In the genomic region with DNA sequence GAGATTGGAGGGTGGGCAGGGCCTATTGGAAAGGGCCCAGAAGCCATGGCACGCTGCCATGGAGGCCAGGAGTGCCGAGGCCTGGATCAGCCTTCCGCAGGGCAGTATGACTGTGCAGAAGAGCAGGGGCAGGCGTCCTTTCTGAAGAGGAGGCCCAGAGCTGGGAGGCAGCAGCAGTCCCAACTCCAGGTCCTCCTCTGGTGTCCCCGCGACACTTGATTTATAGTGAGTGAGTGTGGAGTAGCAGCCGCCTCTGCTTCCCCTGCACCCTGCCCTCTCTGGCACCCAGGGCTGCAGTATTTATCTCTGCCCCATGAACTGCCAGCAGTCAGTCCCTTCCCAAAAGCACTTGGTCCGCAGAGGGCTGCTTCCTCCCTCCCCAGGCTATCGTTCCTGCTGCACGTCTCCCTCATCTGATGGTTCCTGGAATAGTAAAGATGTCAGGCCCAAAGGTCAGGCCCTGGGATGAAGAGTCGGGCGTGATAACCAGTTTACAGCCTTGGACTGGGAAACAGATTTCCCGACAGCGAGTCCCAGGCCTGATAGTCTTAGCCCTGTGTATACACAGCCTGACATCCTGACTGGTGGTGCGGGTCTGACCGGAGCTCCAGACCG, we compare ENCODE assay signal across 1 cellular context.
A peak's percentile ranks its signal among the peaks of the same experiment; 100 is the strongest.
TF ChIP-seq lines count a peak whose summit lies in the region.

No MANE protein-coding gene starts in this region.

TF ChIP-seq in HepG2, 621 proteins besides CTCF, POLR2A, EP300 and RAD21:
- TF ChIP-seq KMT2B (CRISPR knock-in tag; IDR thresholded peaks at IDR 0.05) (no peak), NONO (IDR thresholded peaks at IDR 0.05) (no peak), NONO (CRISPR knock-in tag; conservative IDR thresholded peaks at IDR 0.05) (no peak), MED13 (CRISPR knock-in tag; IDR thresholded peaks at IDR 0.05) (no peak), ZNF598 (CRISPR knock-in tag; IDR thresholded peaks at IDR 0.05; ENCODE audit: borderline replicate concordance) (no peak), ZFP36L1 (CRISPR knock-in tag; IDR thresholded peaks at IDR 0.05) (no peak), TRIM24 (CRISPR knock-in tag; IDR thresholded peaks at IDR 0.05) (no peak), AGO1 (IDR thresholded peaks at IDR 0.05; ENCODE audit: low read depth, low read length, poor library complexity, severe bottlenecking) (no peak), ZNF577 (CRISPR knock-in tag; IDR thresholded peaks at IDR 0.05; ENCODE audit: borderline replicate concordance, low read depth) (no peak), ZNF282 (IDR thresholded peaks at IDR 0.05; ENCODE audit: partially characterized antibody) (no peak), ZNF790 (CRISPR knock-in tag; IDR thresholded peaks at IDR 0.05; ENCODE audit: borderline replicate concordance) (no peak), SNAPC2 (CRISPR knock-in tag; IDR thresholded peaks at IDR 0.05) (no peak), ZNF547 (CRISPR knock-in tag; IDR thresholded peaks at IDR 0.05) (0 out of 2 replicates have a peak, but pooled peaks have one; percentile 25), MTF2 (CRISPR knock-in tag; IDR thresholded peaks at IDR 0.05; ENCODE audit: borderline replicate concordance) (no peak), IRF2 (CRISPR knock-in tag; IDR thresholded peaks at IDR 0.05) (no peak), AGO2 (optimal IDR thresholded peaks at IDR 0.05; ENCODE audit: low read depth, low read length) (peak; percentile 51), ZNF3 (CRISPR knock-in tag; IDR thresholded peaks at IDR 0.05) (no peak), HOXA5 (CRISPR knock-in tag; IDR thresholded peaks at IDR 0.05) (no peak), ZSCAN30 (CRISPR knock-in tag; IDR thresholded peaks at IDR 0.05) (no peak), NFYC (CRISPR knock-in tag; IDR thresholded peaks at IDR 0.05) (no peak), RFXAP (CRISPR knock-in tag; IDR thresholded peaks at IDR 0.05; ENCODE audit: borderline replicate concordance) (no peak), ZNF614 (CRISPR knock-in tag; IDR thresholded peaks at IDR 0.05; ENCODE audit: borderline replicate concordance) (no peak), TCF7 (IDR thresholded peaks at IDR 0.05; ENCODE audit: low read depth) (no peak)
- TF ChIP-seq, protein P1, sequence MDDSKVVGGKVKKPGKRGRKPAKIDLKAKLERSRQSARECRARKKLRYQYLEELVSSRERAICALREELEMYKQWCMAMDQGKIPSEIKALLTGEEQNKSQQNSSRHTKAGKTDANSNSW (CRISPR knock-in tag; IDR thresholded peaks at IDR 0.05; ENCODE audit: borderline replicate concordance) = no peak
- TF ChIP-seq, protein P2, sequence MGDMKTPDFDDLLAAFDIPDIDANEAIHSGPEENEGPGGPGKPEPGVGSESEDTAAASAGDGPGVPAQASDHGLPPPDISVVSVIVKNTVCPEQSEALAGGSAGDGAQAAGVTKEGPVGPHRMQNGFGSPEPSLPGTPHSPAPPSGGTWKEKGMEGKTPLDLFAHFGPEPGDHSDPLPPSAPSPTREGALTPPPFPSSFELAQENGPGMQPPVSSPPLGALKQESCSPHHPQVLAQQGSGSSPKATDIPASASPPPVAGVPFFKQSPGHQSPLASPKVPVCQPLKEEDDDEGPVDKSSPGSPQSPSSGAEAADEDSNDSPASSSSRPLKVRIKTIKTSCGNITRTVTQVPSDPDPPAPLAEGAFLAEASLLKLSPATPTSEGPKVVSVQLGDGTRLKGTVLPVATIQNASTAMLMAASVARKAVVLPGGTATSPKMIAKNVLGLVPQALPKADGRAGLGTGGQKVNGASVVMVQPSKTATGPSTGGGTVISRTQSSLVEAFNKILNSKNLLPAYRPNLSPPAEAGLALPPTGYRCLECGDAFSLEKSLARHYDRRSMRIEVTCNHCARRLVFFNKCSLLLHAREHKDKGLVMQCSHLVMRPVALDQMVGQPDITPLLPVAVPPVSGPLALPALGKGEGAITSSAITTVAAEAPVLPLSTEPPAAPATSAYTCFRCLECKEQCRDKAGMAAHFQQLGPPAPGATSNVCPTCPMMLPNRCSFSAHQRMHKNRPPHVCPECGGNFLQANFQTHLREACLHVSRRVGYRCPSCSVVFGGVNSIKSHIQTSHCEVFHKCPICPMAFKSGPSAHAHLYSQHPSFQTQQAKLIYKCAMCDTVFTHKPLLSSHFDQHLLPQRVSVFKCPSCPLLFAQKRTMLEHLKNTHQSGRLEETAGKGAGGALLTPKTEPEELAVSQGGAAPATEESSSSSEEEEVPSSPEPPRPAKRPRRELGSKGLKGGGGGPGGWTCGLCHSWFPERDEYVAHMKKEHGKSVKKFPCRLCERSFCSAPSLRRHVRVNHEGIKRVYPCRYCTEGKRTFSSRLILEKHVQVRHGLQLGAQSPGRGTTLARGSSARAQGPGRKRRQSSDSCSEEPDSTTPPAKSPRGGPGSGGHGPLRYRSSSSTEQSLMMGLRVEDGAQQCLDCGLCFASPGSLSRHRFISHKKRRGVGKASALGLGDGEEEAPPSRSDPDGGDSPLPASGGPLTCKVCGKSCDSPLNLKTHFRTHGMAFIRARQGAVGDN (CRISPR knock-in tag; IDR thresholded peaks at IDR 0.05) = peak; percentile 22; the same call in 1 of the 2 replicates
- TF ChIP-seq, protein P3, sequence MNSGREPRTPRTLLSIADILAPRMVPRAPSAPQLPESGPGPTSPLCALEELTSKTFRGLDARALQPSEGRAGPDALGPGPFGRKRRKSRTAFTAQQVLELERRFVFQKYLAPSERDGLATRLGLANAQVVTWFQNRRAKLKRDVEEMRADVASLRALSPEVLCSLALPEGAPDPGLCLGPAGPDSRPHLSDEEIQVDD (CRISPR knock-in tag; IDR thresholded peaks at IDR 0.05; ENCODE audit: borderline replicate concordance) = no peak
- TF ChIP-seq, protein P4, sequence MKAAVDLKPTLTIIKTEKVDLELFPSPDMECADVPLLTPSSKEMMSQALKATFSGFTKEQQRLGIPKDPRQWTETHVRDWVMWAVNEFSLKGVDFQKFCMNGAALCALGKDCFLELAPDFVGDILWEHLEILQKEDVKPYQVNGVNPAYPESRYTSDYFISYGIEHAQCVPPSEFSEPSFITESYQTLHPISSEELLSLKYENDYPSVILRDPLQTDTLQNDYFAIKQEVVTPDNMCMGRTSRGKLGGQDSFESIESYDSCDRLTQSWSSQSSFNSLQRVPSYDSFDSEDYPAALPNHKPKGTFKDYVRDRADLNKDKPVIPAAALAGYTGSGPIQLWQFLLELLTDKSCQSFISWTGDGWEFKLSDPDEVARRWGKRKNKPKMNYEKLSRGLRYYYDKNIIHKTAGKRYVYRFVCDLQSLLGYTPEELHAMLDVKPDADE (CRISPR knock-in tag; IDR thresholded peaks at IDR 0.05) = no peak
- TF ChIP-seq, protein P5, sequence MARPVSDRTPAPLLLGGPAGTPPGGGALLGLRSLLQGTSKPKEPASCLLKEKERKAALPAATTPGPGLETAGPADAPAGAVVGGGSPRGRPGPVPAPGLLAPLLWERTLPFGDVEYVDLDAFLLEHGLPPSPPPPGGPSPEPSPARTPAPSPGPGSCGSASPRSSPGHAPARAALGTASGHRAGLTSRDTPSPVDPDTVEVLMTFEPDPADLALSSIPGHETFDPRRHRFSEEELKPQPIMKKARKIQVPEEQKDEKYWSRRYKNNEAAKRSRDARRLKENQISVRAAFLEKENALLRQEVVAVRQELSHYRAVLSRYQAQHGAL (CRISPR knock-in tag; IDR thresholded peaks at IDR 0.05; ENCODE audit: not compliant biosample characterization) = no peak
